In the genomic region with DNA sequence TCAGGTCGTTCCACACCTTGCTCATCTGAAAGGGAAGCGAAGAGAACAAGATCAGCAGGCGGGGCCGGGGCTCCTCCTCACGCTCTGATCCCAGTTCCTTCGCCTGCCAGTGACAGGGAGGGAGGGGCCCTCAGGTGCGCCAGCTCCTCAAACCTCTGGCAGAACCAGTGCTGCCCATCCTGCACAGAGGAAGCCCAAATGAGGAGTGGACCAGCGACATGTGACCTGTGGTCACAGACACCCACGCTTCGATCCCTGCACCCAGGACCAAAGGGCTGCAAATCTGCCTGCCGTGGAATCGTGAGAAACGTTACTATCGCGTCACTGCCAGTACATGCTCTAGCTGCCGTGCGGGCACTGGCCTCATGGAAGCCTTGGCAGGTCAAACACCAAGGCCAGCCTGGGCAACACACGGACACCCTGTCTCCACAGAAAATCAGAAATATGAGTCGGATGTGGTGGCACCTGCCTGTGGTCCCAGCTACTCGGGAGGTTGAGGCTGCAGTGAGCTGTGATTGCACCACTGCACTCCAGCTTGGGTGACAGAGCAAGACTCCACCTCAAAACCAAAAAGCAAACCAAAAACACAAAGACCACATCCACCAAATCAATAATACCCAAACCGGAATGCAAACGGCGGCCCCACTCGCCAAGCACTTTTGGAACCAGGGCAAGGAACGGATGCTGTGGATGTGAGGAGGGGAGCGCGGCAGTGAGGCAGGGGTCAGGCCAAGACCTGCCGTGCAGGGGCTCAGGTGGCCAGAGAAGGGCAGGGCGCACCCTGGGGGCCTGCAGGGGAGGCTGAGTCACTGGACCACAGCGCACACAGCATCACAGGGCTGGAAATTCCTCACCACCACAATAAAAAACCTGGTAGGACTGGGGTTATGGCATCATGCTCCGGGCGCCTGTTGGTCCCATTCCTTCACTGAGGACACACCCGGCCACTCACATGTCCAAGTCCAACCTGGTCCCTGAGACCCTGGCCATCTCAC, we compare ENCODE assay signal across 1 cellular context.
TF ChIP-seq lines count a peak whose summit lies in the region.

No MANE protein-coding gene starts in this region.

TF ChIP-seq in GM12878, 131 proteins besides CTCF, POLR2A, EP300 and RAD21:
- TF ChIP-seq RUNX3 (IDR thresholded peaks at IDR 0.05; ENCODE audit: low read length) (peak; percentile 42; the same call in 1 of the 2 replicates), CEBPZ (IDR thresholded peaks at IDR 0.05; ENCODE audit: low read depth, low read length) (no peak), IRF4 (IDR thresholded peaks at IDR 0.05; ENCODE audit: low read depth, low read length) (no peak), SRF (IDR thresholded peaks at IDR 0.05; ENCODE audit: low read depth in 2 of 2, low read length in 2 of 2) (peak; percentile 13 to 63; a peak in 2 of 4 replicates)
